13 cellular contexts compared by ENCODE assay signal in the genomic region with DNA sequence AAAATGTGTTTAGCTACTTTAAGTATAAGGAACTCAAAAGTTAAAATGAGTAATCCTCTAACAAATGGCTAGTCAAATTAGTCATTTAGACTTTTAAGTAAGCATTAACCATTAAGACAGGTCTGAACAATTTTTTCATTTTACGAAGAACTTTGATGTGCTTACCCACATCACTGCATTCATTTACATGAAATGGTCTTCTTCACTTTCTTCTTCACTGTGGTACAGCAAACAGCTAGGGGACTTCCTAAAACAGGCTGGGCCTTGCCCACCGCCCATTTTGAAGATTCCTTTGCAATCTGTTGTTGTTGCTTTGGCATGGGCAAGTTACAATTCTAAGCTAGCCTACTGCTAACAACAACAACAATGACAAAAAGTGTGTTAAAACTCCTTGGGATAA.
DNase-seq lines count a peak whose midpoint lies in the region; ATAC-seq and TF ChIP-seq lines count a peak whose summit lies in the region.
"Had no signal": no experiment of that assay in that cellular context is flagged by ENCODE, and none has a peak within 500 bp of the region (broad histone marks: within the 10 kb centered on the region; RNA-seq: fewer than 3 reads in every experiment).

No MANE protein-coding gene starts in this region.

- no peak overlapping the region for H3K4me3 ChIP-seq in lower lobe of right lung
- H3K4me3 ChIP-seq: left lung, ovary, testis had no signal

- no peak overlapping the region for H3K4me3 Mint-ChIP-seq in activated CD4-positive, alpha-beta T cell treated with anti-CD3 and anti-CD28 coated beads for 36 hours
- peak overlapping the region; percentile 51 for H3K4me3 Mint-ChIP-seq in activated B cell treated with CpG ODN at 0.5 μM for 24 hours
- peak overlapping the region in 9 of 10 donors; percentile 1 to 60 (median 19) for H3K4me3 Mint-ChIP-seq in naive thymus-derived CD8-positive, alpha-beta T cell
- H3K4me3 Mint-ChIP-seq: dendritic cell treated with granulocyte-macrophage colony-stimulating factor and Interleukin-4, amounts not matched to agents 40 ng/mL and 50 ng/mL, for 4 days had no signal

- ATAC-seq in activated CD4-positive, alpha-beta T cell treated with anti-CD3 and anti-CD28 coated beads for 36 hours: peak; percentile 70
- ATAC-seq in GM19463 (IDR thresholded peaks at IDR 0.05; ENCODE audit: unreplicated experiment) (peak; percentile 25), activated B cell treated with CpG ODN at 0.5 μM for 24 hours (ENCODE audit: low read depth) (peak; percentile 56), lower lobe of right lung (no peak), GM21367 (IDR thresholded peaks at IDR 0.05; ENCODE audit: unreplicated experiment) (no peak)
- peak; percentile 55 to 82 for ATAC-seq in naive thymus-derived CD8-positive, alpha-beta T cell
- ATAC-seq: left lung had no signal

- POLR2A ChIA-PET in activated CD4-positive, alpha-beta T cell treated with anti-CD3 and anti-CD28 coated beads for 36 hours (lab: Charles Lee): interaction anchor here (1.2 kb wide), 1 partner anchor 26 kb away, joined by 3 read pairs; no protein-coding TSS in a partner anchor
- POLR2A ChIA-PET in activated B cell treated with CpG ODN at 0.5 μM for 24 hours (lab: Charles Lee): interaction anchor here (0.9 to 3.9 kb wide), 9 partner anchors 10 to 112 kb away, joined by 3 to 22 read pairs (median 5); partner anchors contain the start of gene CBLB
- POLR2A ChIA-PET in naive thymus-derived CD8-positive, alpha-beta T cell (lab: Charles Lee): interaction anchor here (0.7 kb wide), 1 partner anchor 76 kb away, joined by 3 read pairs; no protein-coding TSS in a partner anchor

- H3K4me1 ChIP-seq in lower lobe of right lung: peaks cover 19% of the 10 kb centered on the region
- H3K4me1 ChIP-seq: testis had no signal

- peaks cover 4% of the 10 kb centered on the region for H3K9me3 Mint-ChIP-seq in activated CD4-positive, alpha-beta T cell treated with anti-CD3 and anti-CD28 coated beads for 36 hours (ENCODE audit: low read depth)
- H3K9me3 Mint-ChIP-seq in activated B cell treated with CpG ODN at 0.5 μM for 24 hours: peaks cover 6% of the 10 kb centered on the region
- H3K9me3 Mint-ChIP-seq in naive thymus-derived CD8-positive, alpha-beta T cell: peaks cover 0 to 13% (median 0%) of the 10 kb centered on the region in 9 donors
- H3K9me3 Mint-ChIP-seq: dendritic cell treated with granulocyte-macrophage colony-stimulating factor and Interleukin-4, amounts not matched to agents 40 ng/mL and 50 ng/mL, for 4 days had no signal

- no peak overlapping the region for H3K27ac ChIP-seq in lower lobe of right lung
- H3K27ac ChIP-seq: left lung, ovary, testis had no signal

- TF ChIP-seq CTCF in activated B cell treated with CpG ODN at 0.5 μM for 24 hours (IDR thresholded peaks at IDR 0.05) (no peak), lower lobe of right lung (IDR thresholded peaks at IDR 0.05) (no peak)

- no peaks in the 10 kb centered on the region for H3K36me3 ChIP-seq in lower lobe of right lung
- H3K36me3 ChIP-seq: left lung, ovary had no signal

- H3K27me3 ChIP-seq in lower lobe of right lung (ENCODE audit: low read depth): no peaks in the 10 kb centered on the region
- H3K27me3 ChIP-seq: left lung, ovary, testis had no signal

- H3K4me1 Mint-ChIP-seq in activated CD4-positive, alpha-beta T cell treated with anti-CD3 and anti-CD28 coated beads for 36 hours: peaks cover 73% of the 10 kb centered on the region
- H3K4me1 Mint-ChIP-seq in activated B cell treated with CpG ODN at 0.5 μM for 24 hours: peaks cover 77% of the 10 kb centered on the region
- peaks cover 40 to 90% (median 75%) of the 10 kb centered on the region in 4 donors for H3K4me1 Mint-ChIP-seq in naive thymus-derived CD8-positive, alpha-beta T cell

- no peaks in the 10 kb centered on the region for H3K27me3 Mint-ChIP-seq in activated CD4-positive, alpha-beta T cell treated with anti-CD3 and anti-CD28 coated beads for 36 hours
- H3K27me3 Mint-ChIP-seq in activated B cell treated with CpG ODN at 0.5 μM for 24 hours: no peaks in the 10 kb centered on the region
- no peaks in the 10 kb centered on the region for H3K27me3 Mint-ChIP-seq in naive thymus-derived CD8-positive, alpha-beta T cell
- H3K27me3 Mint-ChIP-seq: dendritic cell treated with granulocyte-macrophage colony-stimulating factor and Interleukin-4, amounts not matched to agents 40 ng/mL and 50 ng/mL, for 4 days had no signal

- intact Hi-C loops in activated CD4-positive, alpha-beta T cell treated with anti-CD3 and anti-CD28 coated beads for 36 hours (cut with DNase I, micrococcal nuclease): no loop called here
- intact Hi-C loops in activated B cell treated with CpG ODN at 0.5 μM for 24 hours (cut with micrococcal nuclease) (loop anchor here (2.0 kb wide), 1 partner anchor 17 kb away; no protein-coding TSS in a partner anchor), lower lobe of right lung (cut with DNase I) (no loop called here)

- DNase-seq in activated CD4-positive, alpha-beta T cell treated with anti-CD3 and anti-CD28 coated beads for 36 hours: no peak
- no peak for DNase-seq in activated CD4-positive, alpha-beta T cell treated with anti-CD3 and anti-CD28 coated beads for 4 hours
- no peak for DNase-seq in activated B cell treated with CpG ODN at 0.5 μM for 24 hours
- DNase-seq in naive thymus-derived CD8-positive, alpha-beta T cell: peak in 2 of 10 donors; percentile 7 to 16
- DNase-seq in NCI-H2107 treated with DMSO at 0.1 percent for 48 hours (lab: John Stamatoyannopoulos, UW; ENCODE audit: unreplicated experiment): no peak
- no peak for DNase-seq in lower lobe of right lung
- DNase-seq: activated effector memory CD4-positive, alpha-beta T cell treated with anti-CD3 and anti-CD28 coated beads, Interleukin-2, amount 50 U/mL, for 16 hours; left lung; ovary; testis had no signal

- H3K27ac Mint-ChIP-seq in activated CD4-positive, alpha-beta T cell treated with anti-CD3 and anti-CD28 coated beads for 36 hours: peak overlapping the region; percentile 83
- H3K27ac Mint-ChIP-seq in activated B cell treated with CpG ODN at 0.5 μM for 24 hours: peak overlapping the region; percentile 89
- peak overlapping the region in 9 of 10 donors; percentile 27 to 85 (median 44) for H3K27ac Mint-ChIP-seq in naive thymus-derived CD8-positive, alpha-beta T cell
- H3K27ac Mint-ChIP-seq: dendritic cell treated with granulocyte-macrophage colony-stimulating factor and Interleukin-4, amounts not matched to agents 40 ng/mL and 50 ng/mL, for 4 days had no signal

- CTCF ChIA-PET in activated CD4-positive, alpha-beta T cell treated with anti-CD3 and anti-CD28 coated beads for 36 hours (lab: Charles Lee): interaction anchor here (0.6 to 1.4 kb wide), 2 partner anchors 10 to 598 kb away, joined by 4 read pairs; no protein-coding TSS in a partner anchor
- CTCF ChIA-PET in activated B cell treated with CpG ODN at 0.5 μM for 24 hours (lab: Charles Lee): interaction anchor here (0.6 to 1.5 kb wide), 4 partner anchors 10 to 51 kb away, joined by 3 to 4 read pairs (median 3); no protein-coding TSS in a partner anchor

- peaks cover 64% of the 10 kb centered on the region for H3K36me3 Mint-ChIP-seq in activated CD4-positive, alpha-beta T cell treated with anti-CD3 and anti-CD28 coated beads for 36 hours (ENCODE audit: low read depth)
- H3K36me3 Mint-ChIP-seq in activated B cell treated with CpG ODN at 0.5 μM for 24 hours (ENCODE audit: low read depth): peaks cover 7% of the 10 kb centered on the region
- peaks cover 4 to 30% (median 18%) of the 10 kb centered on the region in 3 donors for H3K36me3 Mint-ChIP-seq in naive thymus-derived CD8-positive, alpha-beta T cell

- H3K9me3 ChIP-seq in lower lobe of right lung: no peaks in the 10 kb centered on the region
- H3K9me3 ChIP-seq: left lung, ovary, testis had no signal

Comparison
In these comparisons a context has a peak if more than half of its experiments do, and no peak if none do; other contexts are left out.
1. ATAC-seq: peak in activated CD4-positive, alpha-beta T cell treated with anti-CD3 and anti-CD28 coated beads for 36 hours (single experiment), GM19463 (single experiment), activated B cell treated with CpG ODN at 0.5 μM for 24 hours (single experiment) and naive thymus-derived CD8-positive, alpha-beta T cell (2 of 2); none in lower lobe of right lung (0 of 2) and GM21367 (single experiment).
2. Peak in every context shown above with its lines, with median percentiles within 50 percentile points of each other: H3K27ac Mint-ChIP-seq.